8 cellular contexts compared by ENCODE assay signal in the genomic region with DNA sequence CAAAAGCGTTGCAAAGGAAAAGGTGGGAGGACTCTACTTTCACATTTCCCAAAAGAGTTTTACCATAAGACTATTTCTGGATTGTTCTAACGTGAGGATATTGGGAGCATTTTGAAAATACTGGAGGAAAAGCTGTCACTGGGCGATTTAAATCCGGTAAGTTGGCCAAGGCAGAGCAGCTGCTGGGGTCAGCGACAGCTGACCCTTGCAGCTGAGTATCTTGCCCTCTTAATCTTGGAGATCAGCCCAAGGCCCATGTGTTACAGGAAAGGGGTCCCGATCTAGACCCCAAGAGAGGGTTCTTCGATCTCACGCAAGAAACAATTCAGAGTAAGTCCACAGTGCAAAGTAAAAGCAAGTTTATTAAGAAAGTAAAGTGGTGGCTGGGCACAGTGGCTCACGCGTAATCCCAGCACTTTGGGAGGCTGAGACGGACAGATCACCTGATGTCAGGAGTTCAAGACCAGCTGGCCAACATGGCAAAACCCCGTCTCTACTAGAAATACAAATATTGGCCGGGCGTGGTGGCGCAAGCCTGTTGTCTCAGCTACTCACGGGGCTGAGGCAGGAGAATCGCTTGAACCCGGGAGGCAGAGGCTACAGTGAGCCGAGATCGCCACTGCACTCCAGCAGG. TPM values are rescaled to one million over a fixed set of nuclear protein-coding genes. Genes with fewer than 3 reads are reported as not detected.
DNase-seq lines count a peak whose midpoint lies in the region; ATAC-seq and TF ChIP-seq lines count a peak whose summit lies in the region.

No MANE protein-coding gene starts in this region.

- intact Hi-C loops in Calu3 (cut with micrococcal nuclease; ENCODE audit: unreplicated experiment), result loop anchor here (2.0 to 5.0 kb wide), 4 partner anchors 108 to 193 kb away; no protein-coding TSS in a partner anchor

- BruUV-seq in Calu3 (replicated peaks; lab: Mats Ljungman, UMichigan), result no TSS peak

- H3K27me3 Mint-ChIP-seq in Calu3 (ENCODE audit: unreplicated experiment) (peaks cover 61% of the 10 kb centered on the region), osteocyte (ENCODE audit: unreplicated experiment) (no peaks in the 10 kb centered on the region)

- peaks cover 18% of the 10 kb centered on the region for H3K4me1 Mint-ChIP-seq in Calu3 (ENCODE audit: low read depth, unreplicated experiment)
- H3K4me1 Mint-ChIP-seq in osteocyte (ENCODE audit: unreplicated experiment), result peaks cover 75% of the 10 kb centered on the region

- H3K4me3 ChIP-seq in fibroblast of pulmonary artery (replicated peaks; ENCODE audit: low read depth, low read length), result peak overlapping the region; percentile 93

- TF ChIP-seq CTCF in Calu3 (IDR thresholded peaks at IDR 0.05; ENCODE audit: unreplicated experiment) (no peak), fibroblast of pulmonary artery (IDR thresholded peaks at IDR 0.05; ENCODE audit: low read length, missing control alignments) (no peak), osteocyte (IDR thresholded peaks at IDR 0.05) (no peak)

- peak overlapping the region; percentile 39 for H3K27ac Mint-ChIP-seq in Calu3 (ENCODE audit: unreplicated experiment)
- H3K27ac Mint-ChIP-seq in osteocyte (ENCODE audit: unreplicated experiment), result peak overlapping the region; percentile 95

- H3K36me3 Mint-ChIP-seq in Calu3 (ENCODE audit: insufficient read depth, unreplicated experiment), result peaks cover 18% of the 10 kb centered on the region
- no peaks in the 10 kb centered on the region for H3K36me3 Mint-ChIP-seq in osteocyte (ENCODE audit: unreplicated experiment)

- ATAC-seq in HG03045 (IDR thresholded peaks at IDR 0.05; ENCODE audit: unreplicated experiment), result no peak
- no peak for ATAC-seq in GM21576 (IDR thresholded peaks at IDR 0.05; ENCODE audit: unreplicated experiment)

- H3K4me3 Mint-ChIP-seq in Calu3 (ENCODE audit: low read depth, unreplicated experiment) (peak overlapping the region; percentile 88), osteocyte (ENCODE audit: unreplicated experiment) (peak overlapping the region; percentile 95)

- CTCF ChIA-PET in Calu3 (lab: Charles Lee), result interaction anchor here (0.7 to 1.6 kb wide), 3 partner anchors 11 to 448 kb away, joined by 4 to 6 read pairs (median 5); no protein-coding TSS in a partner anchor

- DNase-seq in Calu3, result no peak
- DNase-seq in RPMI8226, result peak; percentile 8
- DNase-seq in fibroblast of pulmonary artery (ENCODE audit: low read depth), result no peak
- no peak for DNase-seq in osteocyte (ENCODE audit: extremely low spot score, unreplicated experiment)
- DNase-seq in NCI-H1694 treated with DMSO at 0.1 percent for 48 hours (lab: John Stamatoyannopoulos, UW), result no peak
- no peak for DNase-seq in GDM1 (lab: John Stamatoyannopoulos, UW)

- no peaks in the 10 kb centered on the region for H3K9me3 Mint-ChIP-seq in Calu3 (ENCODE audit: low read depth, unreplicated experiment)
- H3K9me3 Mint-ChIP-seq in osteocyte (ENCODE audit: unreplicated experiment), result no peaks in the 10 kb centered on the region

RNA-seq across cellular contexts. Expression of gene ST3GAL5, which starts 1.0 kb away (rescaled TPM):
- 3.5 and 3.8 TPM in 2 replicates for total RNA-seq in Calu3 (2022)
- 42.2 and 43.6 TPM in 2 replicates for total RNA-seq in osteocyte
